8 cellular contexts compared by ENCODE assay signal in the genomic region with DNA sequence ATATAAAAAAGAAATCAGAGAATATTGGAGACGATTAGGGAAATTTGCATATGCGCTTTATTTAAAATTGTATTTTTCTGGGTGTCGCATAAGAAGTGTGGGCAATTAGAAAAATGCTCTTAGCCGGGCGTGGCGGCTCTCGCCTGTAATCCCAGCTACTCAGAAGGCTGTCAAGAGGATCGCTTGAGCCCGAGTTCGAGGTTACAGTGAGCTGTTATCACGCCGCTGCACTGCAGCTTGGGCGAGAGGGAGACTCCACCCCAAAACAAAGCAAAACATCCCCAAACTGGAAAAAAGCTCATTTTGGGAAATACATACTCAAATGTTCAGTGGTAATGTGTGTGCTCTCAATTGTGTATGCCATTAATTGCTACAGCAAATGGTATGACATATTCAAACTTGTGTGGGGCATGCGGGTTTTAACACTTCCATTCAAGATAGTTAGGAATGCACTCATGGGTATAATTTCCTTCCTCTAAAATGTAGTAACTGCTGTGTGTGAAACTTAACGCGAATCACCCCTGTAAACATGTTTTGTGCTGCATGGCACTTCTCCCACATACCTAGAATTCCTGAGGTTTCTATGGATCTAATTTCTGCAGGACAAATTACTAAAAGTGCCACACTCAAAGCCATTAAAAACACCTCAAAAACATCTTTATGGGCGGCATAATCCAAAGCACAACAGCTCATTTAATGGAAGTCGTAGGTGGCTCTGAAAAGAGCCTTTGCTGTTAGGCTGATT. TPM values are rescaled to one million over a fixed set of nuclear protein-coding genes. Genes with fewer than 3 reads are reported as not detected.
DNase-seq lines count a peak whose midpoint lies in the region; ATAC-seq and TF ChIP-seq lines count a peak whose summit lies in the region.

No MANE protein-coding gene starts in this region.

- no peak for TF ChIP-seq POLR2A in esophagus muscularis mucosa (IDR thresholded peaks at IDR 0.05; ENCODE audit: low read depth)

- no peak overlapping the region for H2AFZ ChIP-seq in DND-41 (ENCODE audit: low read depth, low read length)

- WGBS in esophagus muscularis mucosa = 2% methylated on average over 18 of the region's 18 CpGs

- H3K36me3 Mint-ChIP-seq in nephron (ENCODE audit: low read depth) = no peaks in the 10 kb centered on the region

- H3K4me2 ChIP-seq in DND-41 (ENCODE audit: insufficient read depth, low read length) = peak overlapping the region; percentile 61

- intact Hi-C loops in esophagus muscularis mucosa (cut with DNase I) = loop anchor here (5.0 kb wide), 1 partner anchor 125 kb away; a partner anchor contains a TSS

- no peaks in the 10 kb centered on the region for H3K9me3 ChIP-seq in DND-41 (ENCODE audit: insufficient read depth, low read length, severe bottlenecking)
- H3K9me3 ChIP-seq in HUES6 (ENCODE audit: control insufficient read depth, insufficient read depth, low read depth, low read length) = no peaks in the 10 kb centered on the region
- H3K9me3 ChIP-seq in WERI-Rb-1 (ENCODE audit: severe bottlenecking) = peaks cover 4% of the 10 kb centered on the region
- no peaks in the 10 kb centered on the region for H3K9me3 ChIP-seq in esophagus muscularis mucosa

- H3K9ac ChIP-seq in DND-41 (ENCODE audit: low read depth, low read length) (peak overlapping the region; percentile 90), HUES6 (ENCODE audit: low read length) (peak overlapping the region; percentile 95)

- TF ChIP-seq EP300 in esophagus muscularis mucosa (IDR thresholded peaks at IDR 0.05) = no peak

- H3K36me3 ChIP-seq in DND-41 (ENCODE audit: insufficient read depth, low read length) = no peaks in the 10 kb centered on the region; the same call in 1 of the 2 replicates
- no peaks in the 10 kb centered on the region for H3K36me3 ChIP-seq in HUES6 (ENCODE audit: control insufficient read depth, insufficient read depth, low read length)
- H3K36me3 ChIP-seq in WERI-Rb-1 = no peaks in the 10 kb centered on the region
- no peaks in the 10 kb centered on the region for H3K36me3 ChIP-seq in esophagus muscularis mucosa

- no peaks in the 10 kb centered on the region for H3K27me3 Mint-ChIP-seq in nephron (ENCODE audit: low read depth)

- peak overlapping the region; percentile 32 to 66 for H3K4me3 ChIP-seq in DND-41 (ENCODE audit: low read depth in 1 of 2, low read length in 2 of 2)
- peak overlapping the region; percentile 73 for H3K4me3 ChIP-seq in HUES6 (ENCODE audit: low read depth, low read length)
- peak overlapping the region; percentile 85 for H3K4me3 ChIP-seq in WERI-Rb-1 (ENCODE audit: low read depth, low read length)
- H3K4me3 ChIP-seq in esophagus muscularis mucosa = peak overlapping the region; percentile 58 to 69 (median 64)

- DNase-seq in DND-41 = peak; percentile 72
- peak; percentile 84 for DNase-seq in WERI-Rb-1
- no peak for DNase-seq in esophagus muscularis mucosa (ENCODE audit: extremely low spot score)

- peak overlapping the region; percentile 87 to 95 (median 93) for H3K4me3 Mint-ChIP-seq in nephron

- H3K4me1 ChIP-seq in DND-41 (ENCODE audit: insufficient read depth, low read length) (peaks cover 60% of the 10 kb centered on the region), HUES6 (ENCODE audit: control insufficient read depth, insufficient read depth, low read length) (peaks cover 41% of the 10 kb centered on the region), esophagus muscularis mucosa (peaks cover 16 to 34% (median 32%) of the 10 kb centered on the region in 4 donors)

- H3K27ac Mint-ChIP-seq in nephron = peak overlapping the region; percentile 92 to 97 (median 97)

- H4K20me1 ChIP-seq in DND-41 (ENCODE audit: insufficient read depth, low read length) = no peaks in the 10 kb centered on the region

- peak overlapping the region; percentile 99 for H3K27ac ChIP-seq in DND-41 (ENCODE audit: low read length)
- peak overlapping the region; percentile 93 for H3K27ac ChIP-seq in HUES6 (ENCODE audit: low read depth, low read length)
- peak overlapping the region; percentile 78 for H3K27ac ChIP-seq in WERI-Rb-1
- peak overlapping the region; percentile 86 to 96 (median 91) for H3K27ac ChIP-seq in esophagus muscularis mucosa (replicated peaks in 1 of 4)

- peaks cover 16% of the 10 kb centered on the region for H3K79me2 ChIP-seq in DND-41 (ENCODE audit: insufficient read depth, low read length)

- peaks cover 60% of the 10 kb centered on the region for H3K4me1 Mint-ChIP-seq in nephron

- ATAC-seq in DND-41 (ENCODE audit: insufficient read depth, low read depth) (peak; percentile 17), HG03025 (IDR thresholded peaks at IDR 0.05; ENCODE audit: low FRiP score, unreplicated experiment) (no peak), HG02678 (IDR thresholded peaks at IDR 0.05; ENCODE audit: unreplicated experiment) (no peak), HG02840 (IDR thresholded peaks at IDR 0.05; ENCODE audit: low FRiP score, unreplicated experiment) (no peak)

- TF ChIP-seq CTCF in DND-41 (IDR thresholded peaks at IDR 0.05; ENCODE audit: borderline replicate concordance, extremely low read depth, low read length, poor library complexity, severe bottlenecking) (no peak), WERI-Rb-1 (IDR thresholded peaks at IDR 0.05; ENCODE audit: low read depth, low read length) (no peak), esophagus muscularis mucosa (IDR thresholded peaks at IDR 0.05) (no peak), nephron (IDR thresholded peaks at IDR 0.05; ENCODE audit: unreplicated experiment in 3 of 3) (no peak)

- no peaks in the 10 kb centered on the region for H3K27me3 ChIP-seq in DND-41 (ENCODE audit: insufficient read depth, low read length, poor library complexity)
- H3K27me3 ChIP-seq in HUES6 (ENCODE audit: control insufficient read depth, insufficient read depth, low read length) = no peaks in the 10 kb centered on the region
- no peaks in the 10 kb centered on the region for H3K27me3 ChIP-seq in WERI-Rb-1 (ENCODE audit: insufficient read depth, low read depth, severe bottlenecking)
- H3K27me3 ChIP-seq in esophagus muscularis mucosa = no peaks in the 10 kb centered on the region

- H3K9me3 Mint-ChIP-seq in nephron = no peaks in the 10 kb centered on the region

RNA-seq across cellular contexts. Expression of gene HFE, which starts 54.7 kb away (rescaled TPM):
- 1 to 10 TPM; 3.0 to 9.9 (median 6.5) TPM for total RNA-seq in esophagus muscularis mucosa
